Comparison of ENCODE assay signal across 7 cellular contexts in the genomic region with DNA sequence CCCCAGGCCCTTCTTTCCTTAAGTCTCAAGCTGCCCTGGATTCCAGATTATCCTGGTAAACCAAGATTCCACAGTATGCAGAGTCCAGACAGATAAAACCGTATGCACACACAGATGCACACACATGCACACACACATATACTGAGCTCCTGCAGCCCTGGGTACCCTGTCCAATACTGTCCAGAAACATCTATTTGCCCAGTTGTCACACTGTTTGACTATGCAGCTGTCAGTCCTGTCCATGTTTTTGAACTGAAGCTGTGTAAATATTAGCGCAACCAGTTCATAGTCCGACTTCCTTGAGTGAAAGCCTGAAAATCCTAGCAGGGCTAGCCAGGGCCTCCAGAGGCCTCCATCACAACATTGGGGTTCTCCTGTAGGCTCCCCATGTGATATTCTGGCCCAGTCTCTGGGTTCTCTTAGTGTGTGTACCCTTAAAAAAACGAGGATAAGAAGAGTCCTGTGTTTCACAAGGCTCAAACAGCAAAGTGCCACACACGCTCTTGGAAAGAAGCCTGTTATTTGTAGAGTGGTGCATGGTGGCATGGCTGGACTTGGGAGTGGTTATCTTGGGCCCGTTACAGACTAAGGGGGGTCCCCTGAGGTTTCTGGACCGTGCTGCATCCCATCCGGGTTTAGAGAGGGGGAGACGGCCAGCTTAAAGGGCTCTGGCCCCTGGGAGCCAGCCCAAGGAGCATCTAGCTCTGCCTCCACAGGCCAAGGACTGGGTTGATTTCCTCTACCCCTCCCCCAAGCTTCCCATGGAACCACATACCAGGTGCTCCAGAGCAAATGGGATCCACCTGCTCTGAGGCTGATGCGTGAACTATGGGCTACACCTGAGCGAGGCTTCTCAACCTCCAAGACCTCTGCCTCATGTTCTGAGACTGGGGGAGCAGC.
DNase-seq lines count a peak whose midpoint lies in the region; ATAC-seq and TF ChIP-seq lines count a peak whose summit lies in the region.

No MANE protein-coding gene starts in this region.

- CTCF ChIA-PET in PC-3 (lab: Charles Lee) = no interaction called here

- no peaks in the 10 kb centered on the region for H3K9me3 ChIP-seq in PC-3 (ENCODE audit: low read length)
- H3K9me3 ChIP-seq in right cardiac atrium (ENCODE audit: control insufficient read depth, low read length) = no peaks in the 10 kb centered on the region
- H3K9me3 ChIP-seq in smooth muscle cell (replicated peaks; ENCODE audit: low read depth) = no peaks in the 10 kb centered on the region

- H3K4me3 ChIP-seq in H7 (ENCODE audit: insufficient read depth, low read depth, low read length) = no peak overlapping the region
- no peak overlapping the region for H3K4me3 ChIP-seq in PC-3 (ENCODE audit: low read length)
- H3K4me3 ChIP-seq in right cardiac atrium (ENCODE audit: low read length) = no peak overlapping the region
- no peak overlapping the region for H3K4me3 ChIP-seq in smooth muscle cell

- H3K4me2 ChIP-seq in PC-3 (ENCODE audit: low read length) (no peak overlapping the region), smooth muscle cell (peak overlapping the region; percentile 38)

- 58% methylated on average over 11 of the region's 11 CpGs for WGBS in right cardiac atrium
- WGBS in smooth muscle cell (ENCODE audit: low lambda C conversion rate) = 85% methylated on average over 11 of the region's 11 CpGs

- H3K27me3 ChIP-seq in H7 (ENCODE audit: control insufficient read depth, insufficient read depth, low read length) (peaks cover 3% of the 10 kb centered on the region), PC-3 (ENCODE audit: low read length) (no peaks in the 10 kb centered on the region), right cardiac atrium (ENCODE audit: control insufficient read depth, insufficient read depth) (no peaks in the 10 kb centered on the region), smooth muscle cell (ENCODE audit: low read depth) (no peaks in the 10 kb centered on the region)

- peak; percentile 56 for DNase-seq in H7
- DNase-seq in PC-3 = peak; percentile 21
- DNase-seq in right cardiac atrium = peak in 2 of 3 donors; percentile 23 to 41
- DNase-seq in smooth muscle cell (lab: John Stamatoyannopoulos, UW; ENCODE audit: unreplicated experiment) = no peak
- no peak for DNase-seq in T-helper 2 cell
- DNase-seq in HUDEP-2 (lab: John Stamatoyannopoulos, UW; ENCODE audit: unreplicated experiment in 76 of 76) = no peak

- ATAC-seq in PC-3 (no peak), right cardiac atrium (no peak), GM19351 (IDR thresholded peaks at IDR 0.05; ENCODE audit: unreplicated experiment) (no peak)

- H4K20me1 ChIP-seq in PC-3 (ENCODE audit: low read length) = peaks cover 31% of the 10 kb centered on the region; the same call in 1 of the 2 replicates
- H4K20me1 ChIP-seq in smooth muscle cell (ENCODE audit: low read depth) = peaks cover 94% of the 10 kb centered on the region

- intact Hi-C loops in PC-3 (cut with micrococcal nuclease) = no loop called here
- intact Hi-C loops in right cardiac atrium (cut with DNase I) = no loop called here

- no peaks in the 10 kb centered on the region for H3K36me3 ChIP-seq in H7 (replicated peaks; ENCODE audit: control insufficient read depth, insufficient read depth, low read length)
- H3K36me3 ChIP-seq in PC-3 (ENCODE audit: low read depth, low read length) = no peaks in the 10 kb centered on the region
- no peaks in the 10 kb centered on the region for H3K36me3 ChIP-seq in smooth muscle cell (ENCODE audit: low read depth)

- H3K79me2 ChIP-seq in PC-3 (ENCODE audit: low read length) = peaks cover 70% of the 10 kb centered on the region
- H3K79me2 ChIP-seq in smooth muscle cell (ENCODE audit: low read depth) = peaks cover 46% of the 10 kb centered on the region

- H3K9ac ChIP-seq in PC-3 (ENCODE audit: low read length) (no peak overlapping the region), smooth muscle cell (ENCODE audit: low read depth) (no peak overlapping the region)

- BruUV-seq in PC-3 (replicated peaks; lab: Mats Ljungman, UMichigan) = no TSS peak

- H3K27ac ChIP-seq in PC-3 (ENCODE audit: low read length) (no peak overlapping the region), right cardiac atrium (ENCODE audit: low read length) (peak overlapping the region; percentile 21), smooth muscle cell (ENCODE audit: low read depth) (no peak overlapping the region)

- H3F3A ChIP-seq in PC-3 (ENCODE audit: low read length, unreplicated experiment) = no peaks in the 10 kb centered on the region
- peaks cover 4% of the 10 kb centered on the region for H3F3A ChIP-seq in smooth muscle cell (ENCODE audit: low read depth)

- POLR2A ChIA-PET in PC-3 (lab: Charles Lee; ENCODE audit: unreplicated experiment) = no interaction called here

- TF ChIP-seq CTCF in PC-3 (conservative IDR thresholded peaks at IDR 0.05; ENCODE audit: low read depth, low read length) (no peak), smooth muscle cell (IDR thresholded peaks at IDR 0.05; ENCODE audit: borderline replicate concordance, insufficient read depth, poor library complexity, severe bottlenecking) (no peak)

- H3K9me2 ChIP-seq in PC-3 (replicated peaks; ENCODE audit: low read length) = no peaks in the 10 kb centered on the region

- H2AFZ ChIP-seq in PC-3 (ENCODE audit: low read length) = no peak overlapping the region
- H2AFZ ChIP-seq in smooth muscle cell (ENCODE audit: low read depth) = no peak overlapping the region

- H3K4me1 ChIP-seq in PC-3 (ENCODE audit: insufficient read depth, low read length) = peaks cover 27% of the 10 kb centered on the region
- peaks cover 71% of the 10 kb centered on the region for H3K4me1 ChIP-seq in right cardiac atrium (ENCODE audit: control insufficient read depth, insufficient read depth, low read length)
- H3K4me1 ChIP-seq in smooth muscle cell (ENCODE audit: low read depth) = peaks cover 26% of the 10 kb centered on the region

Comparison
In these comparisons a context has a peak if more than half of its experiments do, and no peak if none do; other contexts are left out.
1. DNase-seq: peak in H7 (single experiment), PC-3 (single experiment) and right cardiac atrium (2 of 3); none in smooth muscle cell (single experiment), T-helper 2 cell (0 of 5) and HUDEP-2 (0 of 76).